Comparison of ENCODE assay signal across 1 cellular context in genomic region chr19:2475702-2476450, GRCh38.
TF ChIP-seq lines count a peak whose summit lies in the region.

A gene with protein sequence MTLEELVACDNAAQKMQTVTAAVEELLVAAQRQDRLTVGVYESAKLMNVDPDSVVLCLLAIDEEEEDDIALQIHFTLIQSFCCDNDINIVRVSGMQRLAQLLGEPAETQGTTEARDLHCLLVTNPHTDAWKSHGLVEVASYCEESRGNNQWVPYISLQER (plus strand): TSS chr19:2476127. CDS start chr19:2476359, 232 bp downstream.

TF ChIP-seq in HEK293, 187 proteins besides CTCF, POLR2A, EP300 and RAD21 (continued from another document and continues in another):
- TF ChIP-seq, protein P1, sequence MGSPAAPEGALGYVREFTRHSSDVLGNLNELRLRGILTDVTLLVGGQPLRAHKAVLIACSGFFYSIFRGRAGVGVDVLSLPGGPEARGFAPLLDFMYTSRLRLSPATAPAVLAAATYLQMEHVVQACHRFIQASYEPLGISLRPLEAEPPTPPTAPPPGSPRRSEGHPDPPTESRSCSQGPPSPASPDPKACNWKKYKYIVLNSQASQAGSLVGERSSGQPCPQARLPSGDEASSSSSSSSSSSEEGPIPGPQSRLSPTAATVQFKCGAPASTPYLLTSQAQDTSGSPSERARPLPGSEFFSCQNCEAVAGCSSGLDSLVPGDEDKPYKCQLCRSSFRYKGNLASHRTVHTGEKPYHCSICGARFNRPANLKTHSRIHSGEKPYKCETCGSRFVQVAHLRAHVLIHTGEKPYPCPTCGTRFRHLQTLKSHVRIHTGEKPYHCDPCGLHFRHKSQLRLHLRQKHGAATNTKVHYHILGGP (tag by site-specific recombination; IDR thresholded peaks at IDR 0.05) = no peak
- 0 out of 2 replicates have a peak, but pooled peaks have one; percentile 5 for TF ChIP-seq ZNF629 (tag by site-specific recombination; IDR thresholded peaks at IDR 0.05)
- TF ChIP-seq KLF9 (tag by site-specific recombination; IDR thresholded peaks at IDR 0.05; ENCODE audit: low read depth) = peak; percentile 13; the same call in 1 of the 2 replicates
- no peak for TF ChIP-seq ZNF488 (tag by site-specific recombination; IDR thresholded peaks at IDR 0.05)
- no peak for TF ChIP-seq ZNF621 (tag by site-specific recombination; IDR thresholded peaks at IDR 0.05)
- TF ChIP-seq YY1 (tag by site-specific recombination; IDR thresholded peaks at IDR 0.05) = 0 out of 2 replicates have a peak, but pooled peaks have one; percentile 27
- TF ChIP-seq ZNF292 (tag by site-specific recombination; IDR thresholded peaks at IDR 0.05; ENCODE audit: borderline replicate concordance, low read depth) = no peak
- peak; percentile 67 for TF ChIP-seq ZNF2 (tag by site-specific recombination; IDR thresholded peaks at IDR 0.05)
- peak; percentile 100 for TF ChIP-seq PATZ1 (tag by site-specific recombination; IDR thresholded peaks at IDR 0.05)
- TF ChIP-seq ZNF274 (IDR thresholded peaks at IDR 0.05; ENCODE audit: low read length) = no peak
- TF ChIP-seq ZNF274 (tag by site-specific recombination; IDR thresholded peaks at IDR 0.05; ENCODE audit: borderline replicate concordance) = no peak
- peak; percentile 89 for TF ChIP-seq ZEB2 (tag by site-specific recombination; IDR thresholded peaks at IDR 0.05)
- TF ChIP-seq ZNF707 (tag by site-specific recombination; IDR thresholded peaks at IDR 0.05) = no peak
- TF ChIP-seq ZNF792 (tag by site-specific recombination; IDR thresholded peaks at IDR 0.05) = no peak
- TF ChIP-seq ZNF610 (tag by site-specific recombination; IDR thresholded peaks at IDR 0.05; ENCODE audit: borderline replicate concordance) = no peak
- peak; percentile 20; the same call in 1 of the 2 replicates for TF ChIP-seq ZNF324 (tag by site-specific recombination; IDR thresholded peaks at IDR 0.05)
- TF ChIP-seq, protein P2, sequence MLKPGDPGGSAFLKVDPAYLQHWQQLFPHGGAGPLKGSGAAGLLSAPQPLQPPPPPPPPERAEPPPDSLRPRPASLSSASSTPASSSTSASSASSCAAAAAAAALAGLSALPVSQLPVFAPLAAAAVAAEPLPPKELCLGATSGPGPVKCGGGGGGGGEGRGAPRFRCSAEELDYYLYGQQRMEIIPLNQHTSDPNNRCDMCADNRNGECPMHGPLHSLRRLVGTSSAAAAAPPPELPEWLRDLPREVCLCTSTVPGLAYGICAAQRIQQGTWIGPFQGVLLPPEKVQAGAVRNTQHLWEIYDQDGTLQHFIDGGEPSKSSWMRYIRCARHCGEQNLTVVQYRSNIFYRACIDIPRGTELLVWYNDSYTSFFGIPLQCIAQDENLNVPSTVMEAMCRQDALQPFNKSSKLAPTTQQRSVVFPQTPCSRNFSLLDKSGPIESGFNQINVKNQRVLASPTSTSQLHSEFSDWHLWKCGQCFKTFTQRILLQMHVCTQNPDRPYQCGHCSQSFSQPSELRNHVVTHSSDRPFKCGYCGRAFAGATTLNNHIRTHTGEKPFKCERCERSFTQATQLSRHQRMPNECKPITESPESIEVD (tag by site-specific recombination; IDR thresholded peaks at IDR 0.05) = 0 out of 2 replicates have a peak, but pooled peaks have one; percentile 20
- peak; percentile 25; the same call in 1 of the 2 replicates for TF ChIP-seq OSR2 (tag by site-specific recombination; IDR thresholded peaks at IDR 0.05)
- no peak for TF ChIP-seq ZNF48 (tag by site-specific recombination; IDR thresholded peaks at IDR 0.05)
- peak; percentile 7; the same call in 1 of the 2 replicates for TF ChIP-seq KLF1 (tag by site-specific recombination; IDR thresholded peaks at IDR 0.05)
- no peak for TF ChIP-seq FEZF1 (tag by site-specific recombination; IDR thresholded peaks at IDR 0.05)
- peak; percentile 54; the same call in 1 of the 2 replicates for TF ChIP-seq GLIS1 (tag by site-specific recombination; IDR thresholded peaks at IDR 0.05)
- TF ChIP-seq PBX3 (CRISPR knock-in tag; IDR thresholded peaks at IDR 0.05) = no peak
- peak; percentile 80 for TF ChIP-seq IKZF3 (tag by site-specific recombination; IDR thresholded peaks at IDR 0.05)
- TF ChIP-seq, protein P3, sequence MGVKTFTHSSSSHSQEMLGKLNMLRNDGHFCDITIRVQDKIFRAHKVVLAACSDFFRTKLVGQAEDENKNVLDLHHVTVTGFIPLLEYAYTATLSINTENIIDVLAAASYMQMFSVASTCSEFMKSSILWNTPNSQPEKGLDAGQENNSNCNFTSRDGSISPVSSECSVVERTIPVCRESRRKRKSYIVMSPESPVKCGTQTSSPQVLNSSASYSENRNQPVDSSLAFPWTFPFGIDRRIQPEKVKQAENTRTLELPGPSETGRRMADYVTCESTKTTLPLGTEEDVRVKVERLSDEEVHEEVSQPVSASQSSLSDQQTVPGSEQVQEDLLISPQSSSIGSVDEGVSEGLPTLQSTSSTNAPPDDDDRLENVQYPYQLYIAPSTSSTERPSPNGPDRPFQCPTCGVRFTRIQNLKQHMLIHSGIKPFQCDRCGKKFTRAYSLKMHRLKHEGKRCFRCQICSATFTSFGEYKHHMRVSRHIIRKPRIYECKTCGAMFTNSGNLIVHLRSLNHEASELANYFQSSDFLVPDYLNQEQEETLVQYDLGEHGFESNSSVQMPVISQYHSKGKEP (tag by site-specific recombination; IDR thresholded peaks at IDR 0.05) = peak; percentile 40; the same call in 1 of the 2 replicates
- TF ChIP-seq ZNF426 (tag by site-specific recombination; IDR thresholded peaks at IDR 0.05) = no peak
- TF ChIP-seq ZNF580 (tag by site-specific recombination; IDR thresholded peaks at IDR 0.05) = no peak; the same call in 1 of the 2 replicates
- no peak for TF ChIP-seq ZNF510 (tag by site-specific recombination; IDR thresholded peaks at IDR 0.05; ENCODE audit: insufficient replicate concordance)
- TF ChIP-seq ZXDB (tag by site-specific recombination; IDR thresholded peaks at IDR 0.05) = 0 out of 2 replicates have a peak, but pooled peaks have one; percentile 16
- TF ChIP-seq YY2 (tag by site-specific recombination; IDR thresholded peaks at IDR 0.05) = 0 out of 2 replicates have a peak, but pooled peaks have one; percentile 20
- TF ChIP-seq ZNF626 (tag by site-specific recombination; IDR thresholded peaks at IDR 0.05) = no peak
- TF ChIP-seq, protein P4, sequence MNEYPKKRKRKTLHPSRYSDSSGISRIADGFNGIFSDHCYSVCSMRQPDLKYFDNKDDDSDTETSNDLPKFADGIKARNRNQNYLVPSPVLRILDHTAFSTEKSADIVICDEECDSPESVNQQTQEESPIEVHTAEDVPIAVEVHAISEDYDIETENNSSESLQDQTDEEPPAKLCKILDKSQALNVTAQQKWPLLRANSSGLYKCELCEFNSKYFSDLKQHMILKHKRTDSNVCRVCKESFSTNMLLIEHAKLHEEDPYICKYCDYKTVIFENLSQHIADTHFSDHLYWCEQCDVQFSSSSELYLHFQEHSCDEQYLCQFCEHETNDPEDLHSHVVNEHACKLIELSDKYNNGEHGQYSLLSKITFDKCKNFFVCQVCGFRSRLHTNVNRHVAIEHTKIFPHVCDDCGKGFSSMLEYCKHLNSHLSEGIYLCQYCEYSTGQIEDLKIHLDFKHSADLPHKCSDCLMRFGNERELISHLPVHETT (tag by site-specific recombination; IDR thresholded peaks at IDR 0.05) = peak; percentile 47
- TF ChIP-seq ZNF394 (tag by site-specific recombination; IDR thresholded peaks at IDR 0.05; ENCODE audit: borderline replicate concordance) = peak; percentile 69; the same call in 1 of the 2 replicates
- no peak for TF ChIP-seq ZNF311 (tag by site-specific recombination; IDR thresholded peaks at IDR 0.05; ENCODE audit: borderline replicate concordance)
- TF ChIP-seq MZF1 (tag by site-specific recombination; IDR thresholded peaks at IDR 0.05; ENCODE audit: borderline replicate concordance) = no peak
- TF ChIP-seq ZNF148 (tag by site-specific recombination; IDR thresholded peaks at IDR 0.05; ENCODE audit: borderline replicate concordance) = 0 out of 2 replicates have a peak, but pooled peaks have one; percentile 75
- TF ChIP-seq SALL2 (tag by site-specific recombination; IDR thresholded peaks at IDR 0.05; ENCODE audit: borderline replicate concordance) = no peak
- TF ChIP-seq ZBTB10 (tag by site-specific recombination; IDR thresholded peaks at IDR 0.05) = peak; percentile 11; the same call in 1 of the 2 replicates
- TF ChIP-seq ZNF558 (tag by site-specific recombination; IDR thresholded peaks at IDR 0.05) = no peak
- TF ChIP-seq ZNF837 (tag by site-specific recombination; IDR thresholded peaks at IDR 0.05) = no peak
- TF ChIP-seq ZNF544 (tag by site-specific recombination; IDR thresholded peaks at IDR 0.05) = no peak
- TF ChIP-seq, protein P5, sequence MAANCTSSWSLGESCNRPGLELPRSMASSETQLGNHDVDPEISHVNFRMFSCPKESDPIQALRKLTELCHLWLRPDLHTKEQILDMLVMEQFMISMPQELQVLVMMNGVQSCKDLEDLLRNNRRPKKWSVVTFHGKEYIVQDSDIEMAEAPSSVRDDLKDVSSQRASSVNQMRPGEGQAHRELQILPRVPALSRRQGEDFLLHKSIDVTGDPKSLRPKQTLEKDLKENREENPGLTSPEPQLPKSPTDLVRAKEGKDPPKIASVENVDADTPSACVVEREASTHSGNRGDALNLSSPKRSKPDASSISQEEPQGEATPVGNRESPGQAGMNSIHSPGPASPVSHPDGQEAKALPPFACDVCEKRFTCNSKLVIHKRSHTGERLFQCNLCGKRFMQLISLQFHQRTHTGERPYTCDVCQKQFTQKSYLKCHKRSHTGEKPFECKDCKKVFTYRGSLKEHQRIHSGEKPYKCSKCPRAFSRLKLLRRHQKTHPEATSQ (tag by site-specific recombination; IDR thresholded peaks at IDR 0.05) = no peak
- TF ChIP-seq HOXC10 (CRISPR knock-in tag; IDR thresholded peaks at IDR 0.05) = no peak
- no peak for TF ChIP-seq ZNF37A (tag by site-specific recombination; IDR thresholded peaks at IDR 0.05)
- TF ChIP-seq ZFHX2 (tag by site-specific recombination; conservative IDR thresholded peaks at IDR 0.05) = peak; percentile 91
